8 cellular contexts compared by ENCODE assay signal in the genomic region with DNA sequence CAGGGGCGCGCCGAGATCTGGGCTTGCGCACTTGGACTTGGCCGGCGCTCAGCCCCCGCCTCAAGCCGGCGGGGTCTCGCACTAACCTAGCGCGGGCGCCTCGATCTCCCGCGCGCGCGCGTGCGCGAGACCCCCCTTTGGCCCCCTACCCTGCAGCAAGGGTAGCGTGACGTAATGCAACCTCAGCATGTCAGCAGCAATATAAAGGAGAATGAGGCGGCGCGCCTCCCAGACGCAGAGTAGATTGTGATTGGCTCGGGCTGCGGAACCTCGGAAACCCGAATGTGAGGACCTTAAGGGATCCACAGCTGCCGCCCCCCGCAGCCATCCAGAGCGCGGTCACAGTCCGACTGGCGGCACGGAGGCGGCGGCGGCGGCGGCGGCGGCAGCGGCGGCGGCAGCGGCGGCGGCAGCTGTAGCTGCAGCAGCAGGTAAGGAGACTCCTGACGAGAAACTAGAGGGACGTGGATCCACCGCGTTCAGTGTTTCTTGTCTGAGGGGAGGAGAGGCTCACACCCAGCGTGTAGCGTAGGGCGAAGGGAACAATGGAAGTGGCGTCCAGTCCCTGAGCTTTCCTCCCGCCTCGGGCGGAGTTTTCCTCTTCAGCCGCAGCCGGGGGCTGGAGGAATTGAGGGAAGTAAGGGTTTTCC. TPM values are rescaled to one million over a fixed set of nuclear protein-coding genes. Genes with fewer than 3 reads are reported as not detected.
DNase-seq lines count a peak whose midpoint lies in the region; ATAC-seq and TF ChIP-seq lines count a peak whose summit lies in the region.

A gene with protein sequence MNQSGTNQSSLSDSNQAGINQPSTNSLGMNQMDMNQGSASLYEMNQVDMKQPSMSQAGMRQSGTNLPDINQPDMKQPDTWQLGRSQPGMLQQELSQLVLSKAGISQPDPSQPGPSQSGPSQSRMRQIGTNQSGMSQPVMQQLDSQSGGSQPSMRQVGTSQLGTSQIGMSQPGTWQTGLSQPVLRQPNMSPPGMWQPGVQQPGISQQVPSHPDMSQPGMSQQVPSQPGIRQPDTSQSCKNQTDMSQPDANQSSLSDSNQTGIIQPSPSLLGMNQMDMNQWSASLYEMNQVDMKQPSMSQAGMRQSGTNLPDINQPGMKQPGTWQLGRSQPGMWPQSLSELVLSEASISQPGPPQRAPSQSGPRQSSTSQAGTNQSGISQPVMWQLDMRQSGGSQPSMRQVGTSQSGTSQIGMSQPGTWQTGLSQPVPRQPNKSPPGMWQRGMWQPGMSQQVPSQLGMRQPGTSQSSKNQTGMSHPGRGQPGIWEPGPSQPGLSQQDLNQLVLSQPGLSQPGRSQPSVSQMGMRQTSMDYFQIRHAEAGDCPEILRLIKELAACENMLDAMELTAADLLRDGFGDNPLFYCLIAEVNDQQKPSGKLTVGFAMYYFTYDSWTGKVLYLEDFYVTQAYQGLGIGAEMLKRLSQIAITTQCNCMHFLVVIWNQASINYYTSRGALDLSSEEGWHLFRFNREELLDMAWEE (minus strand): TSS at position 19 of the 650 bp plus-strand sequence. CDS start 134,811 bp downstream, outside the sequence.
A gene (plus strand): TSS at position 231 of the 650 bp plus-strand sequence. CDS start 3,582 bp downstream, outside the sequence.

- H3K4me3 ChIP-seq in adipocyte (ENCODE audit: low read length): peak within 1 kb of the TSS; percentile 75
- H3K4me3 ChIP-seq in heart right ventricle: peak within 1 kb of the TSS; percentile 21 to 63 (median 56)

- ATAC-seq in HG03066 (IDR thresholded peaks at IDR 0.05; ENCODE audit: low read depth, unreplicated experiment) (peak; percentile 47), heart right ventricle (peak in 7 of 8 donors; percentile 39 to 79 (median 61)), omental fat pad (ENCODE audit: low FRiP score) (peak; percentile 85)

- TF ChIP-seq CTCF in heart right ventricle (IDR thresholded peaks at IDR 0.05) (no peak), omental fat pad (IDR thresholded peaks at IDR 0.05) (no peak)

- H3K4me1 ChIP-seq in adipocyte (ENCODE audit: control insufficient read depth, insufficient read depth, low read length) (no peaks in the 10 kb centered on the region), heart right ventricle (no peaks in the 10 kb centered on the region)

- peak in 4 of 6 experiments; percentile 1 to 41 (median 26) for DNase-seq in stimulated activated naive CD4-positive, alpha-beta T cell (lab: John Stamatoyannopoulos, UW)
- DNase-seq in stimulated activated naive CD4-positive, alpha-beta T cell treated with Interleukin-2 at 50 U/mL for 16 hours (lab: John Stamatoyannopoulos, UW): no peak
- DNase-seq in NCI-H524 treated with DMSO at 0.1 percent for 48 hours (lab: John Stamatoyannopoulos, UW) (peak; percentile 90), adipocyte (ENCODE audit: low read depth) (peak; percentile 65), heart right ventricle (peak; percentile 8 to 20), omental fat pad (ENCODE audit: low spot score) (no peak), cortex of kidney (lab: John Stamatoyannopoulos, UW) (no peak)

- intact Hi-C loops in heart right ventricle (cut with DNase I): no loop called here

- peak within 1 kb of the TSS in 3 of 10 donors; percentile 15 to 40 (median 19) for H3K27ac ChIP-seq in heart right ventricle

- H3K36me3 ChIP-seq in adipocyte (ENCODE audit: control insufficient read depth, insufficient read depth, low read length, severe bottlenecking): no peaks in the 10 kb centered on the region
- H3K36me3 ChIP-seq in heart right ventricle: no peaks in the 10 kb centered on the region

- no peaks in the 10 kb centered on the region for H3K9me3 ChIP-seq in adipocyte (ENCODE audit: control insufficient read depth, low read length)
- H3K9me3 ChIP-seq in heart right ventricle: no peaks in the 10 kb centered on the region

- WGBS in heart right ventricle, 2 donors: 0 to 1% methylated on average over 58 to 65 of the region's 65 CpGs

- H3K27me3 ChIP-seq in adipocyte (replicated peaks; ENCODE audit: control insufficient read depth, insufficient read depth, low read length): peaks cover 11% of the 10 kb centered on the region
- H3K27me3 ChIP-seq in heart right ventricle: peaks cover 0 to 26% (median 0%) of the 10 kb centered on the region in 7 donors

- H3K9ac ChIP-seq in adipocyte (ENCODE audit: low read length): no peak within 1 kb of the TSS

RNA-seq across cellular contexts. Expression of the first gene that starts in this region (rescaled TPM):
- total RNA-seq in heart right ventricle: under 1 TPM in 1 of 10 donors, not detected in 9; 0.07 TPM
- polyA plus RNA-seq in heart right ventricle: not detected
- total RNA-seq in omental fat pad: not detected

RNA-seq across cellular contexts. Expression of the second gene that starts in this region (rescaled TPM):
- 1 to 10 TPM in 6 of 10 donors, under 1 TPM in 4; 0.40 to 2.7 (median 1.2) TPM for total RNA-seq in heart right ventricle
- polyA plus RNA-seq in heart right ventricle: 1 to 10 TPM in 1 of 2 donors, under 1 TPM in 1; 0.68 to 1.2 TPM
- 1 to 10 TPM in 2 of 4 donors, under 1 TPM in 2; 0.38 to 2.5 (median 1.7) TPM for total RNA-seq in omental fat pad

Comparison
In these comparisons a context has a peak if more than half of its experiments do, and no peak if none do; other contexts are left out.
1. DNase-seq: peak in stimulated activated naive CD4-positive, alpha-beta T cell (4 of 6), NCI-H524 treated with DMSO at 0.1 percent for 48 hours (single experiment), adipocyte (single experiment) and heart right ventricle (2 of 2); none in stimulated activated naive CD4-positive, alpha-beta T cell treated with Interleukin-2 at 50 U/mL for 16 hours (single experiment), omental fat pad (single experiment) and cortex of kidney (single experiment).
2. Peak in every context shown above with its lines, with median percentiles within 50 percentile points of each other: ATAC-seq.